26 cellular contexts compared by ENCODE assay signal in genomic region chr14:50285861-50286260, GRCh38.
"Had no signal": no experiment of that assay in that cellular context is flagged by ENCODE, and none has a peak within 500 bp of the region (broad histone marks: within the 10 kb centered on the region; RNA-seq: fewer than 3 reads in every experiment).

No MANE protein-coding gene starts in this region.

- ATAC-seq: activated naive CD4-positive, alpha-beta T cell treated with anti-CD3 and anti-CD28 coated beads, Interleukin-2, amount 50 U/mL, for 72 hours; activated T-cell treated with anti-CD3 and anti-CD28 coated beads, Interleukin-2, amount 50 U/mL, for 72 hours; effector memory CD8-positive, alpha-beta T cell; foreskin keratinocyte; gastroesophageal sphincter had no signal

- H3K9me3 ChIP-seq: ascending aorta, breast epithelium, esophagus muscularis mucosa, gastroesophageal sphincter had no signal

- H3K27me3 ChIP-seq: ascending aorta, breast epithelium, esophagus muscularis mucosa, foreskin keratinocyte, gastroesophageal sphincter had no signal

- H3K4me3 ChIP-seq: ascending aorta, breast epithelium, esophagus muscularis mucosa, gastroesophageal sphincter had no signal

- FAIRE-seq: colon had no signal

- H3K4me1 ChIP-seq: ascending aorta, breast epithelium, esophagus muscularis mucosa, foreskin keratinocyte, gastroesophageal sphincter had no signal

- H3K36me3 ChIP-seq: breast epithelium had no signal

- H3K27ac ChIP-seq: ascending aorta, breast epithelium, esophagus muscularis mucosa, foreskin keratinocyte, gastroesophageal sphincter had no signal

- DNase-seq: activated CD4-positive, alpha-beta memory T cell treated with anti-CD3 and anti-CD28 coated beads, Interleukin-2, amount 10 ng/mL, durations not matched to agents 7 days and 5 days; activated CD4-positive, alpha-beta T cell treated with anti-CD3 and anti-CD28 coated beads for 1 hour; activated CD4-positive, alpha-beta T cell treated with anti-CD3 and anti-CD28 coated beads for 4 hours; activated CD4-positive, alpha-beta T cell treated with anti-CD3 and anti-CD28 coated beads, Interleukin-2, amount 10 ng/mL, durations not matched to agents 7 days and 5 days; activated CD4-positive, alpha-beta T cell treated with anti-CD3 and anti-CD28 coated beads, Interleukin-2, amount 50 U/mL, for 4 hours; activated CD8-positive, alpha-beta memory T cell treated with anti-CD3 and anti-CD28 coated beads, Interleukin-2, amount 50 U/mL, for 48 hours; activated gamma-delta T cell; activated naive CD4-positive, alpha-beta T cell; activated naive CD4-positive, alpha-beta T cell treated with anti-CD3 and anti-CD28 coated beads, Interleukin-2, amount 10 ng/mL, durations not matched to agents 7 days and 5 days; activated naive CD8-positive, alpha-beta T cell treated with anti-CD3 and anti-CD28 coated beads, Interleukin-2, amount 10 ng/mL, durations not matched to agents 7 days and 5 days; activated T-cell treated with anti-CD3 and anti-CD28 coated beads for 4 hours; activated T-cell treated with anti-CD3 and anti-CD28 coated beads, Interleukin-2, amount 50 U/mL, for 24 hours; activated T-cell treated with anti-CD3 and anti-CD28 coated beads, Interleukin-2, amount 50 U/mL, for 72 hours; cortex of kidney; dermis blood vessel endothelial cell; effector CD4-positive, alpha-beta T cell; effector memory CD8-positive, alpha-beta T cell; erythroblast; foreskin keratinocyte; T-helper 2 cell had no signal
